39 cellular contexts compared by ENCODE assay signal in genomic region chr1:173682174-173682573, GRCh38. TPM values are rescaled to one million over a fixed set of nuclear protein-coding genes. Genes with fewer than 3 reads are reported as not detected.
DNase-seq lines count a peak whose midpoint lies in the region; TF ChIP-seq lines count a peak whose summit lies in the region.
"Had no signal": no experiment of that assay in that cellular context is flagged by ENCODE, and none has a peak within 500 bp of the region (broad histone marks: within the 10 kb centered on the region; RNA-seq: fewer than 3 reads in every experiment).

No MANE protein-coding gene starts in this region.

- no peaks in the 10 kb centered on the region for H4K20me1 ChIP-seq in MM.1S (ENCODE audit: insufficient read depth, low read length)

- H3K9me3 ChIP-seq in ES-I3 (ENCODE audit: control insufficient read depth, insufficient read depth, low read length) = peaks cover 3% of the 10 kb centered on the region; the same call in 1 of the 2 replicates
- H3K9me3 ChIP-seq in MM.1S (replicated peaks; ENCODE audit: insufficient read depth, low read length) = no peaks in the 10 kb centered on the region
- no peaks in the 10 kb centered on the region for H3K9me3 ChIP-seq in mesenchymal stem cell (ENCODE audit: control insufficient read depth, low read length)
- H3K9me3 ChIP-seq in SJCRH30 (replicated peaks) = no peaks in the 10 kb centered on the region
- no peaks in the 10 kb centered on the region for H3K9me3 ChIP-seq in tibial artery
- H3K9me3 ChIP-seq: BE2C, Peyer's patch, psoas muscle, thyroid gland had no signal

- no peak overlapping the region for H3K14ac ChIP-seq in mesenchymal stem cell (ENCODE audit: low read length in 2 of 2)

- no peak for DNase-seq in MM.1S
- DNase-seq in caudate nucleus (lab: John Stamatoyannopoulos, UW) = no peak
- DNase-seq in mesenchymal stem cell = peak; percentile 5
- no peak for DNase-seq in NCI-H2227 treated with DMSO at 0.1 percent for 48 hours (lab: John Stamatoyannopoulos, UW)
- DNase-seq in SJCRH30 = no peak
- no peak for DNase-seq in tibial artery
- no peak for DNase-seq in RKO (ENCODE audit: low spot score)
- DNase-seq: activated B cell treated with CpG ODN at 0.5 μM for 24 hours; activated CD4-positive, alpha-beta T cell treated with anti-CD3 and anti-CD28 coated beads, Interleukin-2, amount 50 U/mL, for 1 hour; activated effector memory CD4-positive, alpha-beta T cell treated with Interleukin-2 at 50 U/mL for 16 hours; activated naive CD8-positive, alpha-beta T cell treated with anti-CD3 and anti-CD28 coated beads, Interleukin-2, amount 10 ng/mL, durations not matched to agents 7 days and 5 days; activated T-cell treated with anti-CD3 and anti-CD28 coated beads, Interleukin-2, amount 50 U/mL, for 1 hour; BE2C; CD8-positive, alpha-beta memory T cell; DMS 273 treated with DMSO at 0.1 percent for 48 hours; effector CD8-positive, alpha-beta T cell; EL; head of caudate nucleus; islet precursor cell; left ventricle myocardium superior; midbrain; naive thymus-derived CD4-positive, alpha-beta T cell; NCI-H1105; NCI-H187 treated with DMSO at 0.1 percent for 48 hours; NCI-H2171 treated with DMSO at 0.1 percent for 48 hours; NCI-H524; occipital lobe; Peyer's patch; psoas muscle; SIG-M5; stimulated activated CD4-positive, alpha-beta T cell treated with anti-CD3 and anti-CD28 coated beads, Interleukin-4, amount 100 ng/mL, for 24 hours; SW 1271; thyroid gland had no signal

- 0 out of 2 replicates have a peak overlapping the region, but pooled peaks have one; percentile 13 for H2AFZ ChIP-seq in MM.1S (ENCODE audit: low read length)
- no peak overlapping the region for H2AFZ ChIP-seq in mesenchymal stem cell (ENCODE audit: low read depth, low read length)

- no peak overlapping the region for H4K91ac ChIP-seq in mesenchymal stem cell (ENCODE audit: low read length)

- H2AK5ac ChIP-seq in mesenchymal stem cell (ENCODE audit: low read length, severe bottlenecking) = no peak overlapping the region

- H3F3A ChIP-seq in MM.1S (ENCODE audit: insufficient read depth, low read length) = no peaks in the 10 kb centered on the region

- intact Hi-C loops in tibial artery (cut with DNase I; ENCODE audit: low total_unique reads) = no loop called here

- H3K9ac ChIP-seq in ES-I3 (ENCODE audit: low read depth, low read length) = peak overlapping the region; percentile 29; the same call in 1 of the 2 replicates
- H3K9ac ChIP-seq in MM.1S (ENCODE audit: low read length) = no peak overlapping the region
- no peak overlapping the region for H3K9ac ChIP-seq in mesenchymal stem cell (ENCODE audit: low read length)

- H3K23ac ChIP-seq in mesenchymal stem cell (ENCODE audit: low read length in 2 of 2) = no peak overlapping the region

- no peak overlapping the region for H4K8ac ChIP-seq in mesenchymal stem cell (ENCODE audit: low read length)

- no peaks in the 10 kb centered on the region for H3K79me2 ChIP-seq in MM.1S (ENCODE audit: low read length)

- no peak overlapping the region for H2BK12ac ChIP-seq in mesenchymal stem cell (ENCODE audit: low read length in 2 of 2)

- H3K4ac ChIP-seq in mesenchymal stem cell (ENCODE audit: low read depth in 1 of 2, low read length in 2 of 2) = no peak overlapping the region

- H2BK120ac ChIP-seq in mesenchymal stem cell (ENCODE audit: low read depth, low read length) = no peak overlapping the region

- H2BK5ac ChIP-seq in mesenchymal stem cell (ENCODE audit: low read depth, low read length, poor library complexity, severe bottlenecking) = no peak overlapping the region

- no peak for TF ChIP-seq CTCF in MM.1S (IDR thresholded peaks at IDR 0.05; ENCODE audit: low read length)
- no peak for TF ChIP-seq CTCF in tibial artery (IDR thresholded peaks at IDR 0.05)

- H3K4me3 ChIP-seq in MM.1S (ENCODE audit: low read length) = no peak overlapping the region
- no peak overlapping the region for H3K4me3 ChIP-seq in mesenchymal stem cell (ENCODE audit: insufficient read depth in 1 of 2, low read depth in 1 of 2, low read length in 2 of 2)
- no peak overlapping the region for H3K4me3 ChIP-seq in SJCRH30
- no peak overlapping the region for H3K4me3 ChIP-seq in tibial artery
- H3K4me3 ChIP-seq: cardiac muscle cell, coronary artery, Peyer's patch, psoas muscle, thyroid gland had no signal

- no peaks in the 10 kb centered on the region for H3K27me3 ChIP-seq in MM.1S (replicated peaks; ENCODE audit: insufficient read depth, low read length)
- no peaks in the 10 kb centered on the region for H3K27me3 ChIP-seq in mesenchymal stem cell (ENCODE audit: control insufficient read depth in 1 of 2, insufficient read depth in 1 of 2, low read length in 2 of 2)
- H3K27me3 ChIP-seq in SJCRH30 = no peaks in the 10 kb centered on the region
- H3K27me3 ChIP-seq in tibial artery = no peaks in the 10 kb centered on the region
- H3K27me3 ChIP-seq: cardiac muscle cell, Peyer's patch, thyroid gland had no signal

- H3K9me2 ChIP-seq in MM.1S (replicated peaks; ENCODE audit: insufficient read depth, low read length) = no peaks in the 10 kb centered on the region

- H3K18ac ChIP-seq in mesenchymal stem cell (ENCODE audit: low read depth in 1 of 2, low read length in 2 of 2) = no peak overlapping the region

- H3K27ac ChIP-seq in MM.1S (ENCODE audit: low read length) (no peak overlapping the region), caudate nucleus (ENCODE audit: low read depth, low read length) (peak overlapping the region; percentile 30), mesenchymal stem cell (ENCODE audit: low read length, poor library complexity, severe bottlenecking) (no peak overlapping the region), SJCRH30 (no peak overlapping the region), tibial artery (no peak overlapping the region)
- H3K27ac ChIP-seq: cardiac muscle cell, coronary artery, Peyer's patch, psoas muscle, thyroid gland had no signal

- H3K36me3 ChIP-seq in ES-I3 (ENCODE audit: insufficient read depth, low read length) (no peaks in the 10 kb centered on the region), MM.1S (replicated peaks; ENCODE audit: insufficient read depth, low read length) (no peaks in the 10 kb centered on the region), mesenchymal stem cell (ENCODE audit: control insufficient read depth in 1 of 2, insufficient read depth in 2 of 2, low read depth in 1 of 2, low read length in 2 of 2) (no peaks in the 10 kb centered on the region), SJCRH30 (no peaks in the 10 kb centered on the region), tibial artery (no peaks in the 10 kb centered on the region)
- H3K36me3 ChIP-seq: BE2C, cardiac muscle cell, Peyer's patch, thyroid gland had no signal

- H3K4me2 ChIP-seq in MM.1S (ENCODE audit: low read depth, low read length) (peak overlapping the region; percentile 26; the same call in 1 of the 2 replicates), mesenchymal stem cell (ENCODE audit: low read length, poor library complexity, severe bottlenecking) (no peak overlapping the region)

- H3K4me1 ChIP-seq in ES-I3 (ENCODE audit: insufficient read depth, low read length) (peaks cover 15% of the 10 kb centered on the region), MM.1S (ENCODE audit: low read length) (peaks cover 13% of the 10 kb centered on the region), mesenchymal stem cell (ENCODE audit: control insufficient read depth, insufficient read depth, low read depth, low read length) (no peaks in the 10 kb centered on the region), SJCRH30 (no peaks in the 10 kb centered on the region), tibial artery (no peaks in the 10 kb centered on the region)
- H3K4me1 ChIP-seq: BE2C, Peyer's patch, psoas muscle, thyroid gland had no signal

- H2BK15ac ChIP-seq in mesenchymal stem cell (ENCODE audit: low read depth, poor library complexity, severe bottlenecking) = no peak overlapping the region

- H3K79me1 ChIP-seq in mesenchymal stem cell (replicated peaks; ENCODE audit: low read length, poor library complexity, severe bottlenecking) = no peaks in the 10 kb centered on the region

RNA-seq across cellular contexts. Expression of gene ANKRD45, which starts 12.5 kb away (rescaled TPM):
- 0.08 TPM for polyA plus RNA-seq in mesenchymal stem cell (2013, experiment 1 of 2)
- not detected for polyA plus RNA-seq in mesenchymal stem cell (2013, experiment 2 of 2)
- not detected in 2 replicates for total RNA-seq in SJCRH30 (2014; rRNA removed; shearing (Covaris generic))
- total RNA-seq: activated B cell treated with CpG ODN at 0.5 μM for 24 hours; CD8-positive, alpha-beta memory T cell; naive thymus-derived CD4-positive, alpha-beta T cell; Peyer's patch; psoas muscle had no signal
- polyA plus RNA-seq: CD8-positive, alpha-beta memory T cell; naive thymus-derived CD4-positive, alpha-beta T cell had no signal

RNA-seq across cellular contexts. Expression of gene KLHL20, which starts 32.6 kb away (rescaled TPM):
- polyA plus RNA-seq in mesenchymal stem cell (2013, experiment 1 of 2) = 15.9 TPM
- 15.2 TPM for polyA plus RNA-seq in mesenchymal stem cell (2013, experiment 2 of 2)
- 11.3 and 14.1 TPM in 2 replicates for total RNA-seq in SJCRH30 (2014; rRNA removed; shearing (Covaris generic))

RNA-seq across cellular contexts. Expression of gene TEX50, which starts 47.0 kb away (rescaled TPM):
- polyA plus RNA-seq in mesenchymal stem cell (2013, experiment 1 of 2) = not detected
- polyA plus RNA-seq in mesenchymal stem cell (2013, experiment 2 of 2) = not detected
- not detected in 2 replicates for total RNA-seq in SJCRH30 (2014; rRNA removed; shearing (Covaris generic))
- total RNA-seq: A673; activated B cell treated with CpG ODN at 0.5 μM for 24 hours; activated naive CD8-positive, alpha-beta T cell treated with anti-CD3 and anti-CD28 coated beads, Interleukin-2, amount 10 ng/mL, durations not matched to agents 7 days and 5 days; astrocyte; cardiac muscle cell; CD8-positive, alpha-beta memory T cell; epithelial cell of proximal tubule; left ventricle myocardium superior; naive thymus-derived CD4-positive, alpha-beta T cell; occipital lobe; Peyer's patch; psoas muscle; thyroid gland had no signal
- polyA plus RNA-seq: cardiac muscle cell; CD8-positive, alpha-beta memory T cell; naive thymus-derived CD4-positive, alpha-beta T cell; psoas muscle had no signal
